ENCODE assay signal across 18 cellular contexts in genomic region chr6:87721311-87721710, GRCh38.
"Had no signal": no experiment of that assay in that cellular context is flagged by ENCODE, and none has a peak within 500 bp of the region (broad histone marks: within the 10 kb centered on the region; RNA-seq: fewer than 3 reads in every experiment).

No MANE protein-coding gene starts in this region.

- H3K9me3 Mint-ChIP-seq: activated CD4-positive, alpha-beta memory T cell treated with anti-CD3 and anti-CD28 coated beads for 36 hours; activated naive CD4-positive, alpha-beta T cell treated with anti-CD3 and anti-CD28 coated beads for 36 hours; activated naive CD8-positive, alpha-beta T cell treated with anti-CD3 and anti-CD28 coated beads, Interleukin-2, amount 10 ng/mL, durations not matched to agents 7 days and 5 days; neural progenitor cell; T-helper 1 cell treated with Interleukin-12 subunit alpha and Interleukin-12 subunit beta and Interleukin-4 antibody, amounts not matched to agents 30 μg/mL and 1 μg/mL, for 36 hours had no signal

- H3K36me3 ChIP-seq: esophagus muscularis mucosa, left lung, neural progenitor cell, tibial artery had no signal

- H3K4me3 ChIP-seq: coronary artery, esophagus muscularis mucosa, left lung, lung, neural progenitor cell, tibial artery had no signal

- H3K9me3 ChIP-seq: esophagus muscularis mucosa, left lung, tibial artery had no signal

- H3K27ac Mint-ChIP-seq: activated CD4-positive, alpha-beta memory T cell treated with anti-CD3 and anti-CD28 coated beads for 36 hours; activated naive CD4-positive, alpha-beta T cell treated with anti-CD3 and anti-CD28 coated beads for 36 hours; activated naive CD8-positive, alpha-beta T cell treated with anti-CD3 and anti-CD28 coated beads, Interleukin-2, amount 10 ng/mL, durations not matched to agents 7 days and 5 days; naive thymus-derived CD4-positive, alpha-beta T cell; neural progenitor cell; T-helper 1 cell treated with Interleukin-12 subunit alpha and Interleukin-12 subunit beta and Interleukin-4 antibody, amounts not matched to agents 30 μg/mL and 1 μg/mL, for 36 hours had no signal

- DNase-seq: activated CD4-positive, alpha-beta memory T cell treated with anti-CD3 and anti-CD28 coated beads for 36 hours; activated CD4-positive, alpha-beta T cell treated with anti-CD3 and anti-CD28 coated beads for 4 hours; activated CD4-positive, CD25-positive, alpha-beta regulatory T cell; activated naive CD4-positive, alpha-beta T cell treated with anti-CD3 and anti-CD28 coated beads for 36 hours; activated naive CD8-positive, alpha-beta T cell treated with anti-CD3 and anti-CD28 coated beads, Interleukin-2, amount 10 ng/mL, durations not matched to agents 7 days and 5 days; activated T-cell treated with anti-CD3 and anti-CD28 coated beads, Interleukin-2, amount 50 U/mL, for 48 hours; amygdala; cerebellar nuclear complex; left lung; naive thymus-derived CD4-positive, alpha-beta T cell; stimulated activated CD4-positive, alpha-beta T cell treated with anti-CD3 and anti-CD28 coated beads, Interleukin-4, amount 100 ng/mL, for 24 hours; stimulated activated naive CD4-positive, alpha-beta T cell treated with Interleukin-2 at 50 U/mL for 16 hours; tibial artery had no signal

- ATAC-seq: left lung; naive thymus-derived CD4-positive, alpha-beta T cell had no signal

- H3K27me3 ChIP-seq: esophagus muscularis mucosa, left lung, neural progenitor cell, tibial artery had no signal

- H3K27me3 Mint-ChIP-seq: activated CD4-positive, alpha-beta memory T cell treated with anti-CD3 and anti-CD28 coated beads for 36 hours; naive thymus-derived CD4-positive, alpha-beta T cell had no signal

- H3K4me3 Mint-ChIP-seq: activated CD4-positive, alpha-beta memory T cell treated with anti-CD3 and anti-CD28 coated beads for 36 hours; activated naive CD4-positive, alpha-beta T cell treated with anti-CD3 and anti-CD28 coated beads for 36 hours; activated naive CD8-positive, alpha-beta T cell treated with anti-CD3 and anti-CD28 coated beads, Interleukin-2, amount 10 ng/mL, durations not matched to agents 7 days and 5 days; naive thymus-derived CD4-positive, alpha-beta T cell; neural progenitor cell; T-helper 1 cell treated with Interleukin-12 subunit alpha and Interleukin-12 subunit beta and Interleukin-4 antibody, amounts not matched to agents 30 μg/mL and 1 μg/mL, for 36 hours had no signal

- H3K9ac ChIP-seq: neural progenitor cell had no signal

- H3K36me3 Mint-ChIP-seq: activated CD4-positive, alpha-beta memory T cell treated with anti-CD3 and anti-CD28 coated beads for 36 hours; activated naive CD8-positive, alpha-beta T cell treated with anti-CD3 and anti-CD28 coated beads, Interleukin-2, amount 10 ng/mL, durations not matched to agents 7 days and 5 days; naive thymus-derived CD4-positive, alpha-beta T cell; neural progenitor cell had no signal

- H3K27ac ChIP-seq: coronary artery, esophagus muscularis mucosa, left lung, neural progenitor cell, tibial artery had no signal
